ENCODE assay signal across 14 cellular contexts in genomic region chr4:37684154-37684553, GRCh38. TPM values are rescaled to one million over a fixed set of nuclear protein-coding genes. Genes with fewer than 3 reads are reported as not detected.
A peak's percentile ranks its signal among the peaks of the same experiment; 100 is the strongest.
DNase-seq lines count a peak whose midpoint lies in the region; ATAC-seq, FAIRE-seq and TF ChIP-seq lines count a peak whose summit lies in the region.
"Had no signal": no experiment of that assay in that cellular context is flagged by ENCODE, and none has a peak within 500 bp of the region (broad histone marks: within the 10 kb centered on the region; RNA-seq: fewer than 3 reads in every experiment).

No MANE protein-coding gene starts in this region.

- H3K9me2 ChIP-seq in SK-N-SH (no peaks in the 10 kb centered on the region), MM.1S (replicated peaks; ENCODE audit: insufficient read depth, low read length) (no peaks in the 10 kb centered on the region)

- H2BK120ac ChIP-seq in IMR-90 (ENCODE audit: low read depth, low read length): no peak overlapping the region

- CTCF ChIA-PET in SK-N-SH (lab: Yijun Ruan, JAX): no interaction called here
- CTCF ChIA-PET in IMR-90 (lab: Yijun Ruan, JAX): interaction anchor here (1.0 kb wide), 1 partner anchor 81 kb away, joined by 4 read pairs; no protein-coding TSS in a partner anchor

- no peak for TF ChIP-seq EP300 in SK-N-SH (IDR thresholded peaks at IDR 0.05; ENCODE audit: borderline replicate concordance in 1 of 2, low read depth in 1 of 2, low read length in 1 of 2)

- no peak overlapping the region for H2BK20ac ChIP-seq in IMR-90 (ENCODE audit: low read depth, low read length)

- in situ Hi-C loops in IMR-90 (cut with MboI; ENCODE audit: low sequenced_read_pairs): no loop called here

- dilution Hi-C loops in IMR-90 (cut with HindIII; ENCODE audit: low sequenced_read_pairs, unreplicated experiment): no loop called here

- peaks cover 11% of the 10 kb centered on the region; the same call in 1 of the 2 replicates for H3K9me1 ChIP-seq in IMR-90 (ENCODE audit: insufficient read depth, low read length)

- H3K9me3 Mint-ChIP-seq in astrocyte (ENCODE audit: unreplicated experiment): no peaks in the 10 kb centered on the region

- H3K4me3 Mint-ChIP-seq in astrocyte (ENCODE audit: unreplicated experiment): peak overlapping the region; percentile 64

- H4K91ac ChIP-seq in IMR-90 (ENCODE audit: insufficient read depth, low read depth, low read length): no peak overlapping the region

- FAIRE-seq in astrocyte (lab: Jason Lieb, UNC): no peak

- 0 out of 2 replicates have a peak overlapping the region, but pooled peaks have one; percentile 76 for H3K4me2 ChIP-seq in SK-N-SH
- no peak overlapping the region for H3K4me2 ChIP-seq in IMR-90 (ENCODE audit: low read depth, low read length)
- no peak overlapping the region for H3K4me2 ChIP-seq in astrocyte (ENCODE audit: low read length)
- no peak overlapping the region; the same call in 1 of the 2 replicates for H3K4me2 ChIP-seq in MM.1S (ENCODE audit: low read depth, low read length)

- H2AK5ac ChIP-seq in IMR-90 (ENCODE audit: low read depth, low read length): no peak overlapping the region

- 94% methylated on average over 2 of the region's 2 CpGs for WGBS in SK-N-SH (ENCODE audit: low lambda C conversion rate)
- no CpG with 5 or more reads among the region's 2 CpGs for WGBS in IMR-90 (ENCODE audit: extremely low coverage in 2 of 2, insufficient read length in 1 of 2), 2 experiments

- H3K36me3 ChIP-seq in SK-N-SH (replicated peaks in 1 of 2; ENCODE audit: control insufficient read depth in 1 of 2, insufficient read depth in 2 of 2, low read length in 1 of 2) (no peaks in the 10 kb centered on the region), IMR-90 (ENCODE audit: control insufficient read depth, insufficient read depth, low read length) (no peaks in the 10 kb centered on the region), astrocyte (ENCODE audit: insufficient read depth, low read length) (no peaks in the 10 kb centered on the region), neutrophil (peaks cover 8% of the 10 kb centered on the region), MM.1S (replicated peaks; ENCODE audit: insufficient read depth, low read length) (no peaks in the 10 kb centered on the region)
- H3K36me3 ChIP-seq: ascending aorta, Peyer's patch had no signal

- H4K5ac ChIP-seq in IMR-90 (ENCODE audit: low read depth, low read length): no peak overlapping the region

- H2BK5ac ChIP-seq in IMR-90 (ENCODE audit: low read depth, low read length, poor library complexity, severe bottlenecking): no peak overlapping the region

- TF ChIP-seq POLR2A in IMR-90 (IDR thresholded peaks at IDR 0.05; ENCODE audit: low read depth, low read length): no peak

- H3K9ac ChIP-seq in SK-N-SH: no peak overlapping the region
- H3K9ac ChIP-seq in IMR-90 (ENCODE audit: low read depth, low read length): no peak overlapping the region
- H3K9ac ChIP-seq in astrocyte (ENCODE audit: low read length): no peak overlapping the region
- H3K9ac ChIP-seq in MM.1S (ENCODE audit: low read length): no peak overlapping the region

- no peaks in the 10 kb centered on the region for H3K27me3 Mint-ChIP-seq in astrocyte (ENCODE audit: low read depth, unreplicated experiment)

- H3K27ac Mint-ChIP-seq in astrocyte (ENCODE audit: unreplicated experiment): no peak overlapping the region

- TF ChIP-seq RAD21 in SK-N-SH (IDR thresholded peaks at IDR 0.05; ENCODE audit: low read length): no peak
- no peak for TF ChIP-seq RAD21 in IMR-90 (IDR thresholded peaks at IDR 0.05; ENCODE audit: low read length)

- no peak overlapping the region for H2AK9ac ChIP-seq in IMR-90 (replicated peaks; ENCODE audit: low read depth, low read length, poor library complexity)

- H4K20me1 ChIP-seq in SK-N-SH (ENCODE audit: insufficient read depth): 0 out of 2 replicates have a peak, but pooled peaks cover 3% of the 10 kb centered on the region
- no peaks in the 10 kb centered on the region for H4K20me1 ChIP-seq in IMR-90 (ENCODE audit: insufficient read depth, low read length)
- no peaks in the 10 kb centered on the region for H4K20me1 ChIP-seq in astrocyte (ENCODE audit: insufficient read depth, low read length)
- H4K20me1 ChIP-seq in MM.1S (ENCODE audit: insufficient read depth, low read length): no peaks in the 10 kb centered on the region

- no peak for TF ChIP-seq CTCF in SK-N-SH (IDR thresholded peaks at IDR 0.05)
- TF ChIP-seq CTCF in IMR-90 (conservative IDR thresholded peaks at IDR 0.05; ENCODE audit: low read depth, low read length): no peak
- TF ChIP-seq CTCF in astrocyte (IDR thresholded peaks at IDR 0.05; ENCODE audit: insufficient read depth, low read depth, low read length): no peak
- TF ChIP-seq CTCF in neutrophil (IDR thresholded peaks at IDR 0.05): no peak
- TF ChIP-seq CTCF in MM.1S (IDR thresholded peaks at IDR 0.05; ENCODE audit: low read length): no peak

- H4K8ac ChIP-seq in IMR-90 (ENCODE audit: low read depth in 2 of 2, low read length in 2 of 2): no peak overlapping the region

- H3K27ac ChIP-seq in SK-N-SH (ENCODE audit: low read depth in 2 of 2, low read length in 1 of 2) (no peak overlapping the region), IMR-90 (ENCODE audit: insufficient read depth, low read length) (no peak overlapping the region), astrocyte (ENCODE audit: low read depth, low read length) (no peak overlapping the region), neutrophil (peak overlapping the region; percentile 95), MM.1S (ENCODE audit: low read length) (no peak overlapping the region)

- H2AFZ ChIP-seq in SK-N-SH (ENCODE audit: low read depth) (no peak overlapping the region), IMR-90 (replicated peaks; ENCODE audit: low read length, poor library complexity) (no peak overlapping the region), astrocyte (ENCODE audit: low read depth, low read length) (no peak overlapping the region), MM.1S (ENCODE audit: low read length) (no peak overlapping the region)

- H3K4ac ChIP-seq in IMR-90 (ENCODE audit: low read depth, low read length): no peak overlapping the region

- peaks cover 51% of the 10 kb centered on the region for H3K79me2 ChIP-seq in SK-N-SH (ENCODE audit: insufficient read depth)
- peaks cover 6% of the 10 kb centered on the region for H3K79me2 ChIP-seq in astrocyte (ENCODE audit: insufficient read depth, low read length)
- peaks cover 61% of the 10 kb centered on the region for H3K79me2 ChIP-seq in MM.1S (ENCODE audit: low read length)

- H3K9me3 ChIP-seq in SK-N-SH (no peaks in the 10 kb centered on the region), IMR-90 (ENCODE audit: control insufficient read depth, insufficient read depth, low read length) (no peaks in the 10 kb centered on the region), astrocyte (ENCODE audit: insufficient read depth, low read depth, low read length) (no peaks in the 10 kb centered on the region), neutrophil (no peaks in the 10 kb centered on the region), MM.1S (replicated peaks; ENCODE audit: insufficient read depth, low read length) (no peaks in the 10 kb centered on the region)
- H3K9me3 ChIP-seq: ascending aorta, Peyer's patch, testis had no signal

- H3K4me3 ChIP-seq in SK-N-SH (ENCODE audit: low read depth in 2 of 2, low read length in 1 of 2) (no peak overlapping the region), IMR-90 (ENCODE audit: insufficient read depth, low read depth, low read length) (no peak overlapping the region), astrocyte (ENCODE audit: insufficient read depth, low read depth, low read length) (no peak overlapping the region), neutrophil (ENCODE audit: low read depth in 1 of 2, low read length in 1 of 2) (peak overlapping the region; percentile 91 to 100), MM.1S (ENCODE audit: low read length) (no peak overlapping the region)
- H3K4me3 ChIP-seq: testis had no signal

- intact Hi-C loops in IMR-90 (cut with micrococcal nuclease): no loop called here

- H3K56ac ChIP-seq in IMR-90 (ENCODE audit: extremely low read depth, insufficient read depth, low read length): no peak overlapping the region

- no peaks in the 10 kb centered on the region for H3K27me3 ChIP-seq in SK-N-SH (ENCODE audit: insufficient read depth)
- no peaks in the 10 kb centered on the region for H3K27me3 ChIP-seq in IMR-90 (ENCODE audit: control insufficient read depth, insufficient read depth, low read length)
- H3K27me3 ChIP-seq in astrocyte (ENCODE audit: insufficient read depth, low read length): no peaks in the 10 kb centered on the region
- no peaks in the 10 kb centered on the region for H3K27me3 ChIP-seq in neutrophil
- no peaks in the 10 kb centered on the region for H3K27me3 ChIP-seq in MM.1S (replicated peaks; ENCODE audit: insufficient read depth, low read length)
- H3K27me3 ChIP-seq: ascending aorta, Peyer's patch, testis had no signal

- H3K79me1 ChIP-seq in IMR-90 (ENCODE audit: low read depth in 1 of 2, low read length in 2 of 2): peaks cover 12 to 38% of the 10 kb centered on the region in 2 experiments; a peak in 3 of 4 replicates

- H3K4me1 ChIP-seq in SK-N-SH (ENCODE audit: control insufficient read depth in 1 of 2, insufficient read depth in 2 of 2, low read depth in 1 of 2, low read length in 1 of 2) (peaks cover 3 to 16% of the 10 kb centered on the region in 2 experiments; a peak in 3 of 4 replicates), IMR-90 (ENCODE audit: control insufficient read depth, insufficient read depth, low read length) (peaks cover 9% of the 10 kb centered on the region), astrocyte (ENCODE audit: insufficient read depth, low read length) (peaks cover 15% of the 10 kb centered on the region), neutrophil (ENCODE audit: control insufficient read depth in 1 of 2, insufficient read depth in 1 of 2, low read depth in 1 of 2, low read length in 1 of 2) (peaks cover 45 to 51% of the 10 kb centered on the region in 2 experiments), MM.1S (ENCODE audit: low read length) (peaks cover 27% of the 10 kb centered on the region)

- DNase-seq in SK-N-SH: no peak
- DNase-seq in IMR-90: no peak
- DNase-seq in astrocyte (ENCODE audit: low read depth): no peak
- no peak for DNase-seq in MM.1S
- no peak for DNase-seq in NOMO-1 treated with DMSO at 0.1 percent for 48 hours (lab: John Stamatoyannopoulos, UW; ENCODE audit: unreplicated experiment)
- DNase-seq: 8988T, foreskin fibroblast, NCI-H1417, Peyer's patch, testis had no signal

- peak overlapping the region; percentile 74; the same call in 1 of the 2 replicates for H3K23ac ChIP-seq in IMR-90 (ENCODE audit: low read depth, low read length)

- no peak for ATAC-seq in SK-N-SH treated with all-trans-retinoic acid at 6 μM for 48 hours
- ATAC-seq in IMR-90 (ENCODE audit: low read depth): no peak
- no peak for ATAC-seq in HG03520 (IDR thresholded peaks at IDR 0.05; ENCODE audit: unreplicated experiment)

- no TSS peak for BruUV-seq in IMR-90 (replicated peaks; lab: Mats Ljungman, UMichigan)

- no peaks in the 10 kb centered on the region for H3F3A ChIP-seq in SK-N-SH (replicated peaks; ENCODE audit: insufficient read depth)
- H3F3A ChIP-seq in MM.1S (ENCODE audit: insufficient read depth, low read length): peaks cover 22% of the 10 kb centered on the region

- H3K4me1 Mint-ChIP-seq in astrocyte (ENCODE audit: low read depth, unreplicated experiment): peaks cover 18% of the 10 kb centered on the region

- no peaks in the 10 kb centered on the region for H3K36me3 Mint-ChIP-seq in astrocyte (ENCODE audit: low read depth, unreplicated experiment)

- H3K14ac ChIP-seq in IMR-90 (replicated peaks; ENCODE audit: low read depth, low read length): no peak overlapping the region

- H2BK15ac ChIP-seq in IMR-90 (ENCODE audit: low read depth, low read length): no peak overlapping the region

- POLR2A ChIA-PET in SK-N-SH (lab: Yijun Ruan, JAX): no interaction called here
- POLR2A ChIA-PET in IMR-90 (lab: Charles Lee; ENCODE audit: unreplicated experiment): interaction anchor here (0.6 kb wide), 1 partner anchor 1316 kb away, joined by 8 read pairs; no protein-coding TSS in a partner anchor

- H3K18ac ChIP-seq in IMR-90 (ENCODE audit: low read depth, low read length): no peak overlapping the region

RNA-seq across cellular contexts. Expression of gene RELL1, which starts 2.0 kb away (rescaled TPM):
- polyA plus RNA-seq in SK-N-SH (2012; rRNA removed) (4.0 and 4.5 TPM in 2 replicates), IMR-90 (2012; rRNA removed) (6.8 TPM in 2 replicates)
- polyA plus RNA-seq in SK-N-SH (2012; cell fraction: cytosol; rRNA removed): 4.4 and 4.5 TPM in 2 replicates
- polyA plus RNA-seq in SK-N-SH (2012; cell fraction: nucleus; rRNA removed): 3.9 and 4.9 TPM in 2 replicates
- total RNA-seq in IMR-90 (2012; rRNA removed) (39.6 and 53.6 TPM in 2 replicates), astrocyte (23.1 and 26.9 TPM in 2 replicates)
- polyA plus RNA-seq in IMR-90 (2012; cell fraction: cytosol; rRNA removed): 5.6 TPM in 2 replicates
- 3.8 and 4.2 TPM in 2 replicates for polyA plus RNA-seq in IMR-90 (2012; cell fraction: nucleus; rRNA removed; ENCODE audit: low replicate concordance)

Comparison
In these comparisons a context has a peak if more than half of its experiments do, and no peak if none do; other contexts are left out.
1. H3K4me3 ChIP-seq: peak in neutrophil (2 of 2); none in SK-N-SH (0 of 2), IMR-90 (single experiment), astrocyte (single experiment) and MM.1S (single experiment).